In the genomic region with DNA sequence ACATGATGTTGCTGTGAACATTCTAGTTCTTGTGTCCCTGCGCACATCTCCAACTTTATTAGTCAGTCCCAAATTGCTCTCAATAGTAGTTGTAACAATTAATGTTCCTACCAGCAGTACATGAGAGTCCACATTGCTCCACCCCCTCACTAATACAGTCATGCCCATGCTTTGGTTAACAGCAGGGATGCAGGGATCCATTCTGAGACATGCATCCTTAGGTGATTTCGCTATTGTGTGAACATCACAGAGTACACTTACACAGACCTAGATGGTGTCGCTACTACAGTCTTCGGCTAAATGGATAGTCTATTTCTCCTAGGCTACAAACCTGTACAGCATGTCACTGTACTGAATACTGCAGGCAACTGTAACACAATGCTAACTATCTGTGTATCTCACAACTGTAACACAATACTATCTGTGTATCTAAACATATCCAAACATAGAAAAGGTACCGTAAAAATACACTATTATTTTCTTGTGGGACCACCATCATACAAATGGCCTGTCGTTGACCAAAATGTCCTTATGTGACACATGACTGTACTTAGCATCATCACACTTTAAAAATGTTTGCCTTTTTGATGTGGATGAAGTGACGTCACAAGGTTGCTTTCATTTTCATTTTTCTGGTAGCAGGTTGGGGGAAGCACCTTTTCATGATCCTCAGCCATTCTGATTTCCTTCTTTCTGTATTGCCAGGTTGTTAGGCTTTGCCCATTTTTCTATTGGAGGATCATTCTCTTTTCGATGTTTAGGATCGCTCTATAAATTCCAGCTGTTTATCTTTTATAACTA, we compare ENCODE assay signal across 13 cellular contexts.
DNase-seq lines count a peak whose midpoint lies in the region; ATAC-seq, FAIRE-seq and TF ChIP-seq lines count a peak whose summit lies in the region.
"Had no signal": no experiment of that assay in that cellular context is flagged by ENCODE, and none has a peak within 500 bp of the region (broad histone marks: within the 10 kb centered on the region; RNA-seq: fewer than 3 reads in every experiment).

No MANE protein-coding gene starts in this region.

- H3K36me3 Mint-ChIP-seq in CD4-positive, CD25-positive, alpha-beta regulatory T cell = no peaks in the 10 kb centered on the region
- H3K36me3 Mint-ChIP-seq in activated T-cell treated with anti-CD3 and anti-CD28 coated beads, Interleukin-2, amount 50 U/mL, for 72 hours (ENCODE audit: insufficient read depth in 2 of 2) = no peaks in the 10 kb centered on the region

- no peaks in the 10 kb centered on the region for H3K36me3 ChIP-seq in CD4-positive, CD25-positive, alpha-beta regulatory T cell (ENCODE audit: control insufficient read depth, insufficient read depth, low read length)
- no peaks in the 10 kb centered on the region for H3K36me3 ChIP-seq in ovary
- H3K36me3 ChIP-seq: uterus had no signal

- peak overlapping the region; percentile 26 for H3K4me3 ChIP-seq in CD4-positive, CD25-positive, alpha-beta regulatory T cell (ENCODE audit: low read depth, low read length)
- no peak overlapping the region for H3K4me3 ChIP-seq in ovary
- H3K4me3 ChIP-seq: body of pancreas, uterus had no signal

- peak; percentile 61 to 71 for ATAC-seq in CD4-positive, CD25-positive, alpha-beta regulatory T cell (ENCODE audit: low read depth in 2 of 2)
- ATAC-seq in GM18858 (IDR thresholded peaks at IDR 0.05; ENCODE audit: unreplicated experiment) = peak; percentile 61
- peak; percentile 48 for ATAC-seq in HG03097 (IDR thresholded peaks at IDR 0.05; ENCODE audit: low FRiP score, unreplicated experiment)
- peak; percentile 77 to 83 for ATAC-seq in activated T-cell treated with anti-CD3 and anti-CD28 coated beads, Interleukin-2, amount 50 U/mL, for 72 hours (replicated peaks in 1 of 2)
- ATAC-seq in GM19455 (IDR thresholded peaks at IDR 0.05; ENCODE audit: unreplicated experiment) = no peak
- no peak for ATAC-seq in HG02588 (IDR thresholded peaks at IDR 0.05; ENCODE audit: unreplicated experiment)
- ATAC-seq: body of pancreas had no signal

- no peak for TF ChIP-seq POLR2A in H54 (IDR thresholded peaks at IDR 0.05; ENCODE audit: low read depth, low read length)
- TF ChIP-seq POLR2A in ovary (IDR thresholded peaks at IDR 0.05) = no peak

- no peaks in the 10 kb centered on the region for H3K27me3 ChIP-seq in CD4-positive, CD25-positive, alpha-beta regulatory T cell (ENCODE audit: control insufficient read depth, insufficient read depth, low read length)
- no peaks in the 10 kb centered on the region for H3K27me3 ChIP-seq in ovary
- H3K27me3 ChIP-seq: body of pancreas, uterus had no signal

- H3K9me3 ChIP-seq in CD4-positive, CD25-positive, alpha-beta regulatory T cell (ENCODE audit: control insufficient read depth in 2 of 2, low read length in 2 of 2) = no peaks in the 10 kb centered on the region
- no peaks in the 10 kb centered on the region for H3K9me3 ChIP-seq in ovary
- H3K9me3 ChIP-seq: body of pancreas, uterus had no signal

- H3K4me1 Mint-ChIP-seq in CD4-positive, CD25-positive, alpha-beta regulatory T cell = peaks cover 11 to 22% (median 14%) of the 10 kb centered on the region in 4 donors
- H3K4me1 Mint-ChIP-seq in activated T-cell treated with anti-CD3 and anti-CD28 coated beads, Interleukin-2, amount 50 U/mL, for 72 hours (ENCODE audit: low read depth) = peaks cover 19% of the 10 kb centered on the region

- peak overlapping the region; percentile 44 for H3K27ac ChIP-seq in CD4-positive, CD25-positive, alpha-beta regulatory T cell (ENCODE audit: insufficient read depth, low read length, poor library complexity, severe bottlenecking)
- H3K27ac ChIP-seq in ovary = no peak overlapping the region
- H3K27ac ChIP-seq: body of pancreas, C4-2B, parathyroid adenoma had no signal

- peak overlapping the region in 3 of 4 donors; percentile 16 to 64 (median 21) for H3K4me3 Mint-ChIP-seq in CD4-positive, CD25-positive, alpha-beta regulatory T cell
- H3K4me3 Mint-ChIP-seq in activated T-cell treated with anti-CD3 and anti-CD28 coated beads, Interleukin-2, amount 50 U/mL, for 72 hours = peak overlapping the region in 1 of 2 donors; percentile 33

- DNase-seq in CD4-positive, CD25-positive, alpha-beta regulatory T cell = peak; percentile 6 to 86 (median 70)
- DNase-seq in activated T-cell treated with anti-CD3 and anti-CD28 coated beads, Interleukin-2, amount 50 U/mL, for 72 hours = peak; percentile 19 to 58
- DNase-seq in H54 (ENCODE audit: insufficient read length, low spot score) (no peak), ovary (no peak)
- DNase-seq: body of pancreas, NCI-H82, uterus had no signal

- no peak for TF ChIP-seq CTCF in ovary (IDR thresholded peaks at IDR 0.05)

- 87 to 96% (median 96%) methylated on average over 9 of the region's 9 CpGs for WGBS in ovary, 3 donors

- no peak for FAIRE-seq in H54 (lab: Jason Lieb, UNC)

- no peaks in the 10 kb centered on the region for H3K4me1 ChIP-seq in CD4-positive, CD25-positive, alpha-beta regulatory T cell (ENCODE audit: control insufficient read depth, insufficient read depth, low read length, poor library complexity, severe bottlenecking)
- H3K4me1 ChIP-seq in ovary (ENCODE audit: insufficient read depth) = no peaks in the 10 kb centered on the region
- H3K4me1 ChIP-seq: body of pancreas, uterus had no signal

- no peaks in the 10 kb centered on the region for H3K9me3 Mint-ChIP-seq in CD4-positive, CD25-positive, alpha-beta regulatory T cell
- H3K9me3 Mint-ChIP-seq in activated T-cell treated with anti-CD3 and anti-CD28 coated beads, Interleukin-2, amount 50 U/mL, for 72 hours = peaks cover 0 to 1% of the 10 kb centered on the region in 2 donors

- no peaks in the 10 kb centered on the region for H3K27me3 Mint-ChIP-seq in CD4-positive, CD25-positive, alpha-beta regulatory T cell
- H3K27me3 Mint-ChIP-seq in activated T-cell treated with anti-CD3 and anti-CD28 coated beads, Interleukin-2, amount 50 U/mL, for 72 hours (ENCODE audit: low read depth) = no peaks in the 10 kb centered on the region

- peak overlapping the region; percentile 33 to 88 (median 56) for H3K27ac Mint-ChIP-seq in CD4-positive, CD25-positive, alpha-beta regulatory T cell
- peak overlapping the region; percentile 22 for H3K27ac Mint-ChIP-seq in activated T-cell treated with anti-CD3 and anti-CD28 coated beads, Interleukin-2, amount 50 U/mL, for 72 hours

- no peak for TF ChIP-seq EP300 in ovary (IDR thresholded peaks at IDR 0.05)

- intact Hi-C loops in ovary (cut with DNase I) = no loop called here

Comparison
In these comparisons a context has a peak if more than half of its experiments do, and no peak if none do; other contexts are left out.
1. ATAC-seq: peak in CD4-positive, CD25-positive, alpha-beta regulatory T cell (2 of 2), GM18858 (single experiment), HG03097 (single experiment) and activated T-cell treated with anti-CD3 and anti-CD28 coated beads, Interleukin-2, amount 50 U/mL, for 72 hours (2 of 2); none in GM19455 (single experiment) and HG02588 (single experiment).
2. DNase-seq: peak in CD4-positive, CD25-positive, alpha-beta regulatory T cell (3 of 3) and activated T-cell treated with anti-CD3 and anti-CD28 coated beads, Interleukin-2, amount 50 U/mL, for 72 hours (2 of 2); none in H54 (single experiment) and ovary (0 of 5).